Comparison of ENCODE assay signal across 18 cellular contexts in genomic region chr6:116239256-116239655, GRCh38. TPM values are rescaled to one million over a fixed set of nuclear protein-coding genes. Genes with fewer than 3 reads are reported as not detected.
A peak's percentile ranks its signal among the peaks of the same experiment; 100 is the strongest.
DNase-seq lines count a peak whose midpoint lies in the region; ATAC-seq lines count a peak whose summit lies in the region.
"Had no signal": no experiment of that assay in that cellular context is flagged by ENCODE, and none has a peak within 500 bp of the region (broad histone marks: within the 10 kb centered on the region; RNA-seq: fewer than 3 reads in every experiment).

No MANE protein-coding gene starts in this region.

- H3K36me3 Mint-ChIP-seq in activated naive CD4-positive, alpha-beta T cell treated with anti-CD3 and anti-CD28 coated beads, Interleukin-2, amount 50 U/mL, for 72 hours: no peaks in the 10 kb centered on the region
- peaks cover 13% of the 10 kb centered on the region for H3K36me3 Mint-ChIP-seq in central memory CD8-positive, alpha-beta T cell (ENCODE audit: insufficient read depth)
- peaks cover 25% of the 10 kb centered on the region for H3K36me3 Mint-ChIP-seq in effector memory CD8-positive, alpha-beta T cell (ENCODE audit: insufficient read depth)

- no peaks in the 10 kb centered on the region for H3K27me3 Mint-ChIP-seq in central memory CD8-positive, alpha-beta T cell
- H3K27me3 Mint-ChIP-seq in effector memory CD8-positive, alpha-beta T cell: no peaks in the 10 kb centered on the region
- H3K27me3 Mint-ChIP-seq: CD4-positive, alpha-beta memory T cell had no signal

- H3K4me1 Mint-ChIP-seq in central memory CD8-positive, alpha-beta T cell: no peaks in the 10 kb centered on the region
- no peaks in the 10 kb centered on the region for H3K4me1 Mint-ChIP-seq in effector memory CD8-positive, alpha-beta T cell (ENCODE audit: low read depth in 2 of 2)
- H3K4me1 Mint-ChIP-seq: CD4-positive, alpha-beta memory T cell; GM23338; H9 had no signal

- ATAC-seq in activated naive CD4-positive, alpha-beta T cell treated with anti-CD3 and anti-CD28 coated beads, Interleukin-2, amount 50 U/mL, for 72 hours: no peak
- no peak for ATAC-seq in central memory CD8-positive, alpha-beta T cell (replicated peaks; ENCODE audit: extremely low read depth, poor library complexity, severe bottlenecking)
- no peak for ATAC-seq in effector memory CD8-positive, alpha-beta T cell (replicated peaks)
- ATAC-seq in left colon (no peak), GM21529 (IDR thresholded peaks at IDR 0.05; ENCODE audit: unreplicated experiment) (no peak)
- ATAC-seq: GM12878, GM23338, HCT116 had no signal

- no peak overlapping the region for H3K4me3 Mint-ChIP-seq in central memory CD8-positive, alpha-beta T cell
- no peak overlapping the region for H3K4me3 Mint-ChIP-seq in effector memory CD8-positive, alpha-beta T cell
- H3K4me3 Mint-ChIP-seq: CD4-positive, alpha-beta memory T cell; GM23338; H9; HFFc6 had no signal

- H3K9me3 Mint-ChIP-seq in activated naive CD4-positive, alpha-beta T cell treated with anti-CD3 and anti-CD28 coated beads, Interleukin-2, amount 50 U/mL, for 72 hours: no peaks in the 10 kb centered on the region
- no peaks in the 10 kb centered on the region for H3K9me3 Mint-ChIP-seq in central memory CD8-positive, alpha-beta T cell
- no peaks in the 10 kb centered on the region for H3K9me3 Mint-ChIP-seq in effector memory CD8-positive, alpha-beta T cell
- H3K9me3 Mint-ChIP-seq: CD4-positive, alpha-beta memory T cell; GM23338; H9; HFFc6 had no signal

- peak overlapping the region; percentile 57 to 68 for H3K27ac Mint-ChIP-seq in activated naive CD4-positive, alpha-beta T cell treated with anti-CD3 and anti-CD28 coated beads, Interleukin-2, amount 50 U/mL, for 72 hours
- peak overlapping the region; percentile 38 for H3K27ac Mint-ChIP-seq in central memory CD8-positive, alpha-beta T cell (ENCODE audit: low read depth)
- H3K27ac Mint-ChIP-seq in effector memory CD8-positive, alpha-beta T cell: peak overlapping the region; percentile 8 to 67
- H3K27ac Mint-ChIP-seq: GM23338, H9, HFFc6 had no signal

- no peak for DNase-seq in activated naive CD4-positive, alpha-beta T cell treated with anti-CD3 and anti-CD28 coated beads, Interleukin-2, amount 50 U/mL, for 72 hours (ENCODE audit: low spot score in 2 of 2)
- DNase-seq in activated naive CD4-positive, alpha-beta T cell (lab: John Stamatoyannopoulos, UW): no peak
- no peak for DNase-seq in central memory CD8-positive, alpha-beta T cell (ENCODE audit: low spot score in 2 of 2)
- DNase-seq in effector memory CD8-positive, alpha-beta T cell: no peak
- DNase-seq in left colon (no peak), SW 1271 (lab: John Stamatoyannopoulos, UW) (no peak)
- DNase-seq: Calu3; CD4-positive, alpha-beta memory T cell; COR-L47; DMS53; DMS79 treated with DMSO at 0.1 percent for 48 hours; GDM1; H9; HFFc6 had no signal

- intact Hi-C loops in left colon (cut with DNase I, micrococcal nuclease): no loop called here

RNA-seq across cellular contexts. Expression of gene TSPYL4, which starts 14.6 kb away (rescaled TPM):
- 10 to 100 TPM in 1 of 2 donors, 1 to 10 TPM in 1; 6.1 to 13.2 TPM for total RNA-seq in activated naive CD4-positive, alpha-beta T cell treated with anti-CD3 and anti-CD28 coated beads, Interleukin-2, amount 50 U/mL, for 72 hours
- total RNA-seq in left colon: 1 to 10 TPM; 5.7 to 7.5 TPM

RNA-seq across cellular contexts. Expression of gene TSPYL1, which starts 40.5 kb away (rescaled TPM):
- total RNA-seq in activated naive CD4-positive, alpha-beta T cell treated with anti-CD3 and anti-CD28 coated beads, Interleukin-2, amount 50 U/mL, for 72 hours: 10 to 100 TPM; 35.9 to 59.2 TPM
- 10 to 100 TPM; 70.1 to 80.1 TPM for total RNA-seq in left colon
